Comparison of ENCODE assay signal across 18 cellular contexts in genomic region chr6:25218346-25218745, GRCh38.
A peak's percentile ranks its signal among the peaks of the same experiment; 100 is the strongest.
DNase-seq lines count a peak whose midpoint lies in the region; ATAC-seq, FAIRE-seq and TF ChIP-seq lines count a peak whose summit lies in the region.
"Had no signal": no experiment of that assay in that cellular context is flagged by ENCODE, and none has a peak within 500 bp of the region (broad histone marks: within the 10 kb centered on the region; RNA-seq: fewer than 3 reads in every experiment).

No MANE protein-coding gene starts in this region.

- H3K27me3 ChIP-seq in mammary epithelial cell (ENCODE audit: insufficient read depth, low read length), result no peaks in the 10 kb centered on the region
- H3K27me3 ChIP-seq: neutrophil had no signal

- H3K27me3 Mint-ChIP-seq in MCF 10A (ENCODE audit: insufficient read depth, unreplicated experiment), result no peaks in the 10 kb centered on the region

- TF ChIP-seq CTCF in mammary epithelial cell (conservative IDR thresholded peaks at IDR 0.05 in 1 of 2, IDR thresholded peaks at IDR 0.05 in 1 of 2; ENCODE audit: extremely low read depth in 1 of 2, insufficient read depth in 1 of 2, low read depth in 1 of 2, low read length in 2 of 2) (no peak), MCF 10A (IDR thresholded peaks at IDR 0.05; ENCODE audit: unreplicated experiment) (no peak), kidney (IDR thresholded peaks at IDR 0.05; ENCODE audit: borderline replicate concordance, extremely low read depth, insufficient read depth) (no peak)

- no peaks in the 10 kb centered on the region for H4K20me1 ChIP-seq in mammary epithelial cell (ENCODE audit: insufficient read depth, low read length)

- H3K9ac ChIP-seq in mammary epithelial cell (ENCODE audit: insufficient read depth, low read length) (no peak overlapping the region), kidney (ENCODE audit: low read length in 2 of 2) (no peak overlapping the region)

- POLR2A ChIA-PET in MCF 10A (lab: Yijun Ruan, JAX), result interaction anchor here (0.5 to 1.5 kb wide), 4 partner anchors 9 to 773 kb away, joined by 3 to 4 read pairs (median 3); no protein-coding TSS in a partner anchor

- no peak for FAIRE-seq in kidney (lab: Jason Lieb, UNC)

- no peaks in the 10 kb centered on the region for H3K9me3 Mint-ChIP-seq in MCF 10A (ENCODE audit: unreplicated experiment)

- H3K36me3 ChIP-seq in mammary epithelial cell (ENCODE audit: insufficient read depth, low read length) (no peaks in the 10 kb centered on the region), kidney (ENCODE audit: control insufficient read depth in 1 of 2, insufficient read depth in 2 of 2, low read length in 2 of 2) (no peaks in the 10 kb centered on the region)
- H3K36me3 ChIP-seq: neutrophil had no signal

- DNase-seq in mammary epithelial cell, result no peak
- DNase-seq in MCF 10A (ENCODE audit: unreplicated experiment), result no peak
- DNase-seq in NCI-H69 (lab: John Stamatoyannopoulos, UW), result peak; percentile 93
- DNase-seq in kidney, result peak; percentile 75
- DNase-seq in iPS-NIHi7 (ENCODE audit: extremely low spot score), result no peak
- no peak for DNase-seq in stimulated activated CD4-positive, alpha-beta T cell treated with anti-CD3 and anti-CD28 coated beads, Interleukin-1b, Interleukin-23, amount 100 ng/mL, for 48 hours
- DNase-seq in T-helper 2 cell, result no peak
- DNase-seq: activated CD4-positive, alpha-beta T cell treated with anti-CD3 and anti-CD28 coated beads, Interleukin-2, amount 50 U/mL, for 4 hours; activated naive CD4-positive, alpha-beta T cell; CD4-positive, alpha-beta memory T cell; central memory CD4-positive, alpha-beta T cell; KBM-7; left ventricle myocardium superior; NCI-H446; Right ventricle myocardium superior; stimulated activated CD4-positive, alpha-beta T cell treated with anti-CD3 and anti-CD28 coated beads, Interleukin-12 subunit alpha, Interleukin-12 subunit beta, amount 100 ng/mL, for 4 hours had no signal

- H3K4me3 Mint-ChIP-seq in MCF 10A (ENCODE audit: unreplicated experiment), result no peak overlapping the region
- H3K4me3 Mint-ChIP-seq: CD4-positive, alpha-beta memory T cell had no signal

- in situ Hi-C loops in mammary epithelial cell (cut with MboI; ENCODE audit: low sequenced_read_pairs in 2 of 2), result no loop called here

- H3K27ac Mint-ChIP-seq in MCF 10A (ENCODE audit: low read depth, unreplicated experiment), result no peak overlapping the region
- H3K27ac Mint-ChIP-seq: CD4-positive, alpha-beta memory T cell had no signal

- H3K79me2 ChIP-seq in mammary epithelial cell (ENCODE audit: insufficient read depth, low read length), result no peaks in the 10 kb centered on the region

- H3K9me3 ChIP-seq in mammary epithelial cell (replicated peaks; ENCODE audit: insufficient read depth, low read length) (no peaks in the 10 kb centered on the region), kidney (ENCODE audit: control insufficient read depth in 1 of 2, low read length in 2 of 2) (no peaks in the 10 kb centered on the region)
- H3K9me3 ChIP-seq: neutrophil had no signal

- 46% methylated on average over 10 of the region's 24 CpGs for WGBS in mammary epithelial cell (ENCODE audit: low coverage, missing lambda C conversion rate)

- peak overlapping the region; percentile 55 for H2AFZ ChIP-seq in mammary epithelial cell (ENCODE audit: low read depth, low read length)

- H3K4me1 ChIP-seq in mammary epithelial cell (ENCODE audit: insufficient read depth, low read length) (peaks cover 17% of the 10 kb centered on the region), kidney (ENCODE audit: control insufficient read depth in 1 of 2, insufficient read depth in 1 of 2, low read depth in 1 of 2, low read length in 2 of 2) (no peaks in the 10 kb centered on the region)

- CTCF ChIA-PET in mammary epithelial cell (lab: Charles Lee; ENCODE audit: low non-redundant PET) (no interaction called here), MCF 10A (lab: Yijun Ruan, JAX) (interaction anchor here (0.5 to 0.7 kb wide), 4 partner anchors 9 to 271 kb away, joined by 3 read pairs; no protein-coding TSS in a partner anchor)

- ATAC-seq in GM21528 (IDR thresholded peaks at IDR 0.05; ENCODE audit: low FRiP score, unreplicated experiment), result no peak
- ATAC-seq: left ventricle myocardium superior had no signal

- no TSS peak for BruUV-seq in mammary epithelial cell (replicated peaks; lab: Mats Ljungman, UMichigan)
- BruUV-seq in MCF 10A (replicated peaks; lab: Mats Ljungman, UMichigan), result no TSS peak

- H3K36me3 Mint-ChIP-seq in MCF 10A (ENCODE audit: insufficient read depth, unreplicated experiment), result no peaks in the 10 kb centered on the region
- H3K36me3 Mint-ChIP-seq: CD4-positive, alpha-beta memory T cell had no signal

- no peak overlapping the region for H3K27ac ChIP-seq in mammary epithelial cell (ENCODE audit: insufficient read depth, low read depth, low read length)
- H3K27ac ChIP-seq in kidney (ENCODE audit: low read depth in 2 of 2, low read length in 2 of 2), result no peak overlapping the region
- H3K27ac ChIP-seq: neutrophil had no signal

- intact Hi-C loops in mammary epithelial cell (cut with micrococcal nuclease), result no loop called here
- intact Hi-C loops in MCF 10A (cut with micrococcal nuclease), result no loop called here
- intact Hi-C loops in kidney (cut with DNase I), result no loop called here

- H3K4me2 ChIP-seq in mammary epithelial cell (ENCODE audit: insufficient read depth, low read depth, low read length), result no peak overlapping the region

- H3K4me1 Mint-ChIP-seq in MCF 10A (ENCODE audit: insufficient read depth, unreplicated experiment), result peaks cover 22% of the 10 kb centered on the region

- H3K4me3 ChIP-seq in mammary epithelial cell (replicated peaks in 1 of 3; ENCODE audit: insufficient read depth in 1 of 3, low read depth in 2 of 3, low read length in 3 of 3), result no peak overlapping the region
- no peak overlapping the region for H3K4me3 ChIP-seq in kidney (ENCODE audit: low read length in 2 of 2)

- dilution Hi-C loops in mammary epithelial cell (cut with HindIII; ENCODE audit: low sequenced_read_pairs), result no loop called here

Comparison
In these comparisons a context has a peak if more than half of its experiments do, and no peak if none do; other contexts are left out.
1. DNase-seq: peak in NCI-H69 (single experiment) and kidney (single experiment); none in mammary epithelial cell (single experiment), MCF 10A (single experiment), iPS-NIHi7 (single experiment), stimulated activated CD4-positive, alpha-beta T cell treated with anti-CD3 and anti-CD28 coated beads, Interleukin-1b, Interleukin-23, amount 100 ng/mL, for 48 hours (single experiment) and T-helper 2 cell (0 of 5).